19 cellular contexts compared by ENCODE assay signal in genomic region chr3:108241146-108241545, GRCh38. TPM values are rescaled to one million over a fixed set of nuclear protein-coding genes. Genes with fewer than 3 reads are reported as not detected.
DNase-seq lines count a peak whose midpoint lies in the region; ATAC-seq, FAIRE-seq and TF ChIP-seq lines count a peak whose summit lies in the region.
"Had no signal": no experiment of that assay in that cellular context is flagged by ENCODE, and none has a peak within 500 bp of the region (broad histone marks: within the 10 kb centered on the region; RNA-seq: fewer than 3 reads in every experiment).

No MANE protein-coding gene starts in this region.

- peaks cover 10 to 14% of the 10 kb centered on the region in 2 donors for H3K36me3 Mint-ChIP-seq in naive B cell
- peaks cover 12 to 20% of the 10 kb centered on the region in 2 donors for H3K36me3 Mint-ChIP-seq in stimulated activated naive B cell treated with anti-CD40 and anti-IgM and Interleukin-4, amounts not matched to agents 10 μg/mL and 1 μg/mL and 100 μg/mL, for 72 hours
- H3K36me3 Mint-ChIP-seq in activated T-helper 2 cell treated with anti-CD3 and anti-CD28 coated beads, Interferon-gamma antibody, Interleukin-2, Interleukin-4, amounts not matched to agents 10 μg/mL and 5 μg/mL and 100 μg/mL, durations not matched to agents 14 hours and 24 hours and 36 hours (ENCODE audit: low read depth): peaks cover 10% of the 10 kb centered on the region

- H3K27ac Mint-ChIP-seq in naive B cell: no peak overlapping the region
- H3K27ac Mint-ChIP-seq in stimulated activated naive B cell treated with anti-CD40 and anti-IgM and Interleukin-4, amounts not matched to agents 10 μg/mL and 1 μg/mL and 100 μg/mL, for 72 hours: peak overlapping the region; percentile 75
- no peak overlapping the region for H3K27ac Mint-ChIP-seq in activated T-helper 2 cell treated with anti-CD3 and anti-CD28 coated beads, Interferon-gamma antibody, Interleukin-2, Interleukin-4, amounts not matched to agents 10 μg/mL and 5 μg/mL and 100 μg/mL, durations not matched to agents 14 hours and 24 hours and 36 hours
- H3K27ac Mint-ChIP-seq: CD4-positive, alpha-beta T cell; H9 had no signal

- H3K9me2 ChIP-seq in hepatocyte (replicated peaks; ENCODE audit: insufficient read depth) (no peaks in the 10 kb centered on the region), PC-9 (ENCODE audit: insufficient read depth) (no peaks in the 10 kb centered on the region)

- no peaks in the 10 kb centered on the region for H3K27me3 Mint-ChIP-seq in naive B cell
- H3K27me3 Mint-ChIP-seq in stimulated activated naive B cell treated with anti-CD40 and anti-IgM and Interleukin-4, amounts not matched to agents 10 μg/mL and 1 μg/mL and 100 μg/mL, for 72 hours: no peaks in the 10 kb centered on the region
- no peaks in the 10 kb centered on the region for H3K27me3 Mint-ChIP-seq in activated T-helper 2 cell treated with anti-CD3 and anti-CD28 coated beads, Interferon-gamma antibody, Interleukin-2, Interleukin-4, amounts not matched to agents 10 μg/mL and 5 μg/mL and 100 μg/mL, durations not matched to agents 14 hours and 24 hours and 36 hours (ENCODE audit: low read depth)
- H3K27me3 Mint-ChIP-seq: CD4-positive, alpha-beta T cell; IgD-negative memory B cell had no signal

- H3K4me3 Mint-ChIP-seq in naive B cell: no peak overlapping the region
- no peak overlapping the region for H3K4me3 Mint-ChIP-seq in stimulated activated naive B cell treated with anti-CD40 and anti-IgM and Interleukin-4, amounts not matched to agents 10 μg/mL and 1 μg/mL and 100 μg/mL, for 72 hours
- no peak overlapping the region for H3K4me3 Mint-ChIP-seq in activated T-helper 2 cell treated with anti-CD3 and anti-CD28 coated beads, Interferon-gamma antibody, Interleukin-2, Interleukin-4, amounts not matched to agents 10 μg/mL and 5 μg/mL and 100 μg/mL, durations not matched to agents 14 hours and 24 hours and 36 hours (ENCODE audit: low read depth)
- H3K4me3 Mint-ChIP-seq: CD4-positive, alpha-beta T cell; H9; IgD-negative memory B cell had no signal

- TF ChIP-seq CTCF in hepatocyte (IDR thresholded peaks at IDR 0.05; ENCODE audit: poor library complexity): no peak
- TF ChIP-seq CTCF in PC-9 (conservative IDR thresholded peaks at IDR 0.05): no peak
- no peak for TF ChIP-seq CTCF in pancreas (IDR thresholded peaks at IDR 0.05)

- peak; percentile 59 to 67 for ATAC-seq in naive B cell (ENCODE audit: low read depth in 2 of 2)
- ATAC-seq in stimulated activated naive B cell treated with anti-CD40 and anti-IgM and Interleukin-4, amounts not matched to agents 10 μg/mL and 1 μg/mL and 100 μg/mL, for 72 hours (replicated peaks): peak; percentile 86 to 88
- no peak for ATAC-seq in pancreas

- peaks cover 0 to 12% (median 7%) of the 10 kb centered on the region in 7 donors for H3K9me3 Mint-ChIP-seq in naive B cell
- H3K9me3 Mint-ChIP-seq in stimulated activated naive B cell treated with anti-CD40 and anti-IgM and Interleukin-4, amounts not matched to agents 10 μg/mL and 1 μg/mL and 100 μg/mL, for 72 hours: peaks cover 9 to 14% of the 10 kb centered on the region in 2 donors
- peaks cover 16% of the 10 kb centered on the region for H3K9me3 Mint-ChIP-seq in activated T-helper 2 cell treated with anti-CD3 and anti-CD28 coated beads, Interferon-gamma antibody, Interleukin-2, Interleukin-4, amounts not matched to agents 10 μg/mL and 5 μg/mL and 100 μg/mL, durations not matched to agents 14 hours and 24 hours and 36 hours
- H3K9me3 Mint-ChIP-seq: CD4-positive, alpha-beta T cell had no signal

- DNase-seq in MV-4-11 (lab: John Stamatoyannopoulos, UW) (peak; percentile 41), hepatocyte (ENCODE audit: low spot score) (no peak), naive B cell (peak; percentile 25), PC-9 (no peak), pancreas (no peak)
- DNase-seq in stimulated activated naive B cell treated with anti-CD40 and anti-IgM and Interleukin-4, amounts not matched to agents 10 μg/mL and 1 μg/mL and 100 μg/mL, for 72 hours: peak; percentile 51
- DNase-seq in activated T-helper 2 cell treated with anti-CD3 and anti-CD28 coated beads, Interferon-gamma antibody, Interleukin-2, Interleukin-4, amounts not matched to agents 10 μg/mL and 5 μg/mL and 100 μg/mL, durations not matched to agents 14 hours and 24 hours and 36 hours (ENCODE audit: low spot score): no peak
- DNase-seq: ACHN; CD4-positive, alpha-beta T cell; DMS153; DMS79 treated with DMSO at 0.1 percent for 48 hours; GF-D8; H9 had no signal

- no peaks in the 10 kb centered on the region for H3F3A ChIP-seq in PC-9 (ENCODE audit: insufficient read depth, low read depth)

- H3K9me3 ChIP-seq in hepatocyte (ENCODE audit: low read depth): no peaks in the 10 kb centered on the region
- H3K9me3 ChIP-seq in PC-9 (ENCODE audit: insufficient read depth, low read depth): no peaks in the 10 kb centered on the region
- H3K9me3 ChIP-seq in pancreas: no peaks in the 10 kb centered on the region

- H3K4me1 Mint-ChIP-seq in naive B cell: peaks cover 11 to 18% (median 16%) of the 10 kb centered on the region in 3 donors
- H3K4me1 Mint-ChIP-seq in stimulated activated naive B cell treated with anti-CD40 and anti-IgM and Interleukin-4, amounts not matched to agents 10 μg/mL and 1 μg/mL and 100 μg/mL, for 72 hours: peaks cover 11 to 17% of the 10 kb centered on the region in 2 donors
- H3K4me1 Mint-ChIP-seq in activated T-helper 2 cell treated with anti-CD3 and anti-CD28 coated beads, Interferon-gamma antibody, Interleukin-2, Interleukin-4, amounts not matched to agents 10 μg/mL and 5 μg/mL and 100 μg/mL, durations not matched to agents 14 hours and 24 hours and 36 hours (ENCODE audit: low read depth): peaks cover 2% of the 10 kb centered on the region

- H3K27me3 ChIP-seq in hepatocyte: no peaks in the 10 kb centered on the region
- no peaks in the 10 kb centered on the region for H3K27me3 ChIP-seq in PC-9 (ENCODE audit: insufficient read depth, low read depth)
- no peaks in the 10 kb centered on the region for H3K27me3 ChIP-seq in pancreas

- CTCF ChIA-PET in PC-9 (lab: Charles Lee): no interaction called here

- H3K36me3 ChIP-seq in hepatocyte (replicated peaks; ENCODE audit: insufficient read depth, low read depth) (no peaks in the 10 kb centered on the region), PC-9 (ENCODE audit: low read depth) (no peaks in the 10 kb centered on the region), pancreas (no peaks in the 10 kb centered on the region)

- POLR2A ChIA-PET in PC-9 (lab: Charles Lee; ENCODE audit: unreplicated experiment): no interaction called here

- H3K4me2 ChIP-seq in hepatocyte (no peak overlapping the region), PC-9 (no peak overlapping the region)

- no peak overlapping the region for H3K4me3 ChIP-seq in hepatocyte
- no peak overlapping the region for H3K4me3 ChIP-seq in PC-9
- H3K4me3 ChIP-seq in pancreas: no peak overlapping the region

- BruUV-seq in PC-9 (replicated peaks; lab: Mats Ljungman, UMichigan): no TSS peak

- H3K79me2 ChIP-seq in hepatocyte (no peaks in the 10 kb centered on the region), PC-9 (ENCODE audit: low read depth) (no peaks in the 10 kb centered on the region)

- no peak for FAIRE-seq in pancreas (lab: Jason Lieb, UNC)
- FAIRE-seq: GM19239, H1 had no signal

- H2AFZ ChIP-seq in hepatocyte (no peak overlapping the region), PC-9 (no peak overlapping the region)

- WGBS in hepatocyte (ENCODE audit: low lambda C conversion rate, missing lambda C conversion rate): 79% methylated on average over 2 of the region's 2 CpGs
- WGBS in pancreas, 2 donors: 85 to 86% methylated on average over 2 of the region's 2 CpGs

- intact Hi-C loops in PC-9 (cut with micrococcal nuclease; ENCODE audit: unreplicated experiment): no loop called here
- intact Hi-C loops in activated T-helper 2 cell treated with anti-CD3 and anti-CD28 coated beads, Interferon-gamma antibody, Interleukin-2, Interleukin-4, amounts not matched to agents 10 μg/mL and 5 μg/mL and 100 μg/mL, durations not matched to agents 14 hours and 24 hours and 36 hours (cut with micrococcal nuclease): no loop called here
- intact Hi-C loops in pancreas (cut with DNase I): no loop called here

- H3K4me1 ChIP-seq in hepatocyte (ENCODE audit: insufficient read depth): no peaks in the 10 kb centered on the region
- H3K4me1 ChIP-seq in PC-9 (replicated peaks; ENCODE audit: insufficient read depth): no peaks in the 10 kb centered on the region
- no peaks in the 10 kb centered on the region for H3K4me1 ChIP-seq in pancreas

- H4K20me1 ChIP-seq in hepatocyte (ENCODE audit: insufficient read depth, poor library complexity, severe bottlenecking) (no peaks in the 10 kb centered on the region), PC-9 (ENCODE audit: insufficient read depth) (no peaks in the 10 kb centered on the region)

- H3K27ac ChIP-seq in hepatocyte (peak overlapping the region; percentile 64), PC-9 (no peak overlapping the region), pancreas (no peak overlapping the region)
- H3K27ac ChIP-seq: C4-2B had no signal

RNA-seq across cellular contexts. Expression of gene IFT57, which starts 18.9 kb away (rescaled TPM):
- total RNA-seq in hepatocyte (28.4 and 38.4 TPM in 2 replicates), PC-9 (2021) (55.2 and 65.7 TPM in 2 replicates), pancreas (10 to 100 TPM; 25.5 to 40.2 (median 30.3) TPM)
- polyA plus RNA-seq in hepatocyte (55.8 and 70.8 TPM in 2 replicates), naive B cell (ENCODE audit: low read depth in 6 of 6) (100 to 1,000 TPM; 160 to 239 (median 203) TPM), pancreas (10 to 100 TPM; 10.4 to 32.9 TPM)
- total RNA-seq in activated T-helper 2 cell treated with anti-CD3 and anti-CD28 coated beads, Interferon-gamma antibody, Interleukin-2, Interleukin-4, amounts not matched to agents 10 μg/mL and 5 μg/mL and 100 μg/mL, durations not matched to agents 14 hours and 24 hours and 36 hours: 21.6 and 22.0 TPM in 2 replicates

RNA-seq across cellular contexts. Expression of gene HHLA2, which starts 55.2 kb away (rescaled TPM):
- total RNA-seq in hepatocyte: 21.8 and 24.1 TPM in 2 replicates
- polyA plus RNA-seq in hepatocyte: 6.1 TPM in 2 replicates
- under 1 TPM in 1 of 6 donors, not detected in 5; 0.26 TPM for polyA plus RNA-seq in naive B cell (ENCODE audit: low read depth in 6 of 6)
- total RNA-seq in PC-9 (2021): not detected in 2 replicates
- 0.51 and 0.66 TPM in 2 replicates for total RNA-seq in activated T-helper 2 cell treated with anti-CD3 and anti-CD28 coated beads, Interferon-gamma antibody, Interleukin-2, Interleukin-4, amounts not matched to agents 10 μg/mL and 5 μg/mL and 100 μg/mL, durations not matched to agents 14 hours and 24 hours and 36 hours
- total RNA-seq in pancreas: 1 to 10 TPM in 4 of 6 donors, under 1 TPM in 2; 0.28 to 2.8 (median 1.1) TPM
- polyA plus RNA-seq in pancreas: under 1 TPM; 0.23 to 0.54 TPM
- total RNA-seq: H1, H9, HepG2 had no signal
- polyA plus RNA-seq: BJ, H1, HepG2, IgD-negative memory B cell had no signal

Comparison
In these comparisons a context has a peak if more than half of its experiments do, and no peak if none do; other contexts are left out.
1. DNase-seq: peak in MV-4-11 (single experiment), naive B cell (single experiment) and stimulated activated naive B cell treated with anti-CD40 and anti-IgM and Interleukin-4, amounts not matched to agents 10 μg/mL and 1 μg/mL and 100 μg/mL, for 72 hours (single experiment); none in hepatocyte (single experiment), PC-9 (0 of 2), activated T-helper 2 cell treated with anti-CD3 and anti-CD28 coated beads, Interferon-gamma antibody, Interleukin-2, Interleukin-4, amounts not matched to agents 10 μg/mL and 5 μg/mL and 100 μg/mL, durations not matched to agents 14 hours and 24 hours and 36 hours (single experiment) and pancreas (0 of 6).
2. ATAC-seq: peak in naive B cell (2 of 2) and stimulated activated naive B cell treated with anti-CD40 and anti-IgM and Interleukin-4, amounts not matched to agents 10 μg/mL and 1 μg/mL and 100 μg/mL, for 72 hours (2 of 2); none in pancreas (0 of 4).